Comparison of ENCODE assay signal across 8 cellular contexts in genomic region chr17:42018339-42018738, GRCh38. TPM values are rescaled to one million over a fixed set of nuclear protein-coding genes. Genes with fewer than 3 reads are reported as not detected.
DNase-seq lines count a peak whose midpoint lies in the region; ATAC-seq and TF ChIP-seq lines count a peak whose summit lies in the region.

No MANE protein-coding gene starts in this region.

- H3K27ac ChIP-seq in iPS-18a (ENCODE audit: low read length) (peak overlapping the region; percentile 83), thyroid gland (peak overlapping the region in 2 of 3 donors; percentile 86 to 95)

- H3K9ac ChIP-seq in iPS-18a (ENCODE audit: low read length) = peak overlapping the region; percentile 95

- peaks cover 59% of the 10 kb centered on the region for H3K4me1 Mint-ChIP-seq in activated T-cell treated with anti-CD3 and anti-CD28 coated beads, Interleukin-2, amount 50 U/mL, for 72 hours (ENCODE audit: low read depth)
- peaks cover 42% of the 10 kb centered on the region for H3K4me1 Mint-ChIP-seq in WTC11

- CTCF ChIA-PET in WTC11 (lab: Charles Lee) = interaction anchor here (0.6 to 6.8 kb wide), 20 partner anchors 9 to 234 kb away, joined by 3 to 108 read pairs (median 6); partner anchors contain the start of genes CNP, DHX58, GHDC and KAT2A

- peaks cover 3 to 22% of the 10 kb centered on the region in 2 donors for H3K36me3 Mint-ChIP-seq in activated T-cell treated with anti-CD3 and anti-CD28 coated beads, Interleukin-2, amount 50 U/mL, for 72 hours (ENCODE audit: insufficient read depth in 2 of 2)
- peaks cover 20% of the 10 kb centered on the region for H3K36me3 Mint-ChIP-seq in WTC11

- peaks cover 15% of the 10 kb centered on the region for H3K36me3 ChIP-seq in iPS-18a (ENCODE audit: control insufficient read depth, low read depth, low read length)
- H3K36me3 ChIP-seq in thyroid gland = peaks cover 11 to 13% of the 10 kb centered on the region in 2 donors

- H3K9me3 ChIP-seq in iPS-18a (ENCODE audit: control insufficient read depth, low read depth, low read length) (no peaks in the 10 kb centered on the region), thyroid gland (no peaks in the 10 kb centered on the region)

- no peak for ATAC-seq in activated T-cell treated with anti-CD3 and anti-CD28 coated beads, Interleukin-2, amount 50 U/mL, for 72 hours (replicated peaks in 1 of 2)
- ATAC-seq in WTC11 = peak; percentile 52

- peaks cover 1 to 7% of the 10 kb centered on the region in 2 donors for H3K9me3 Mint-ChIP-seq in activated T-cell treated with anti-CD3 and anti-CD28 coated beads, Interleukin-2, amount 50 U/mL, for 72 hours
- 0 out of 2 replicates have a peak, but pooled peaks cover 4% of the 10 kb centered on the region for H3K9me3 Mint-ChIP-seq in WTC11

- no peak for TF ChIP-seq POLR2A in thyroid gland (IDR thresholded peaks at IDR 0.05)

- no peak for DNase-seq in activated T-cell treated with anti-CD3 and anti-CD28 coated beads, Interleukin-2, amount 50 U/mL, for 72 hours
- no peak for DNase-seq in activated T-cell treated with anti-CD3 and anti-CD28 coated beads, Interleukin-2, amount 50 U/mL, for 1 hour
- DNase-seq in WTC11 (ENCODE audit: low spot score) (no peak), thyroid gland (no peak), RPMI8226 (no peak), GM03348 (ENCODE audit: low spot score) (no peak), SIG-M5 treated with dmso at 0.1 percent for 504 hours (lab: John Stamatoyannopoulos, UW; ENCODE audit: unreplicated experiment) (no peak)

- H3K27me3 Mint-ChIP-seq in activated T-cell treated with anti-CD3 and anti-CD28 coated beads, Interleukin-2, amount 50 U/mL, for 72 hours (ENCODE audit: low read depth) = no peaks in the 10 kb centered on the region
- H3K27me3 Mint-ChIP-seq in WTC11 (ENCODE audit: low read depth) = no peaks in the 10 kb centered on the region

- H3K27me3 ChIP-seq in iPS-18a (ENCODE audit: control insufficient read depth, insufficient read depth, low read length) = no peaks in the 10 kb centered on the region
- H3K27me3 ChIP-seq in thyroid gland = no peaks in the 10 kb centered on the region

- intact Hi-C loops in thyroid gland (cut with DNase I) = no loop called here

- H3K27ac Mint-ChIP-seq in activated T-cell treated with anti-CD3 and anti-CD28 coated beads, Interleukin-2, amount 50 U/mL, for 72 hours = peak overlapping the region; percentile 92
- peak overlapping the region; percentile 98 for H3K27ac Mint-ChIP-seq in WTC11

- TF ChIP-seq CTCF in WTC11 (IDR thresholded peaks at IDR 0.05) (no peak), thyroid gland (IDR thresholded peaks at IDR 0.05) (no peak)

- POLR2A ChIA-PET in WTC11 (lab: Charles Lee) = interaction anchor here (1.2 to 3.1 kb wide), 7 partner anchors 9 to 233 kb away, joined by 3 to 13 read pairs (median 6); partner anchors contain the start of gene ACLY

- 29 to 35% methylated on average over 3 of the region's 3 CpGs for WGBS in thyroid gland, 2 donors

- H3K4me1 ChIP-seq in iPS-18a (ENCODE audit: control insufficient read depth, low read depth, low read length) = peaks cover 21% of the 10 kb centered on the region
- H3K4me1 ChIP-seq in thyroid gland = peaks cover 34 to 37% of the 10 kb centered on the region in 2 donors

- H3K4me3 ChIP-seq in iPS-18a (ENCODE audit: low read length) = peak overlapping the region; percentile 81
- peak overlapping the region in 1 of 3 donors; percentile 85 for H3K4me3 ChIP-seq in thyroid gland (replicated peaks in 1 of 3)

- H3K4me3 Mint-ChIP-seq in activated T-cell treated with anti-CD3 and anti-CD28 coated beads, Interleukin-2, amount 50 U/mL, for 72 hours = peak overlapping the region; percentile 97 to 98
- H3K4me3 Mint-ChIP-seq in WTC11 = peak overlapping the region; percentile 95

TF ChIP-seq in WTC11, 78 proteins besides CTCF, POLR2A, EP300 and RAD21 (continues in another document):
- TF ChIP-seq ZNF532 (CRISPR knock-in tag; IDR thresholded peaks at IDR 0.05; ENCODE audit: borderline replicate concordance) (no peak), ZNF512 (CRISPR knock-in tag; IDR thresholded peaks at IDR 0.05; ENCODE audit: borderline replicate concordance) (no peak), ZNF317 (CRISPR knock-in tag; IDR thresholded peaks at IDR 0.05; ENCODE audit: borderline replicate concordance, low read depth) (no peak), FOXP1 (CRISPR knock-in tag; IDR thresholded peaks at IDR 0.05; ENCODE audit: borderline replicate concordance) (no peak), USF1 (CRISPR knock-in tag; IDR thresholded peaks at IDR 0.05) (no peak), HMGA2 (CRISPR knock-in tag; IDR thresholded peaks at IDR 0.05) (no peak), ERG (CRISPR knock-in tag; IDR thresholded peaks at IDR 0.05) (no peak), NFE2L1 (CRISPR knock-in tag; IDR thresholded peaks at IDR 0.05) (no peak), SMAD4 (CRISPR knock-in tag; IDR thresholded peaks at IDR 0.05) (no peak)

RNA-seq across cellular contexts. Expression of gene DNAJC7, which starts 1.1 kb away (rescaled TPM):
- 100 to 1,000 TPM; 106 to 117 TPM for total RNA-seq in activated T-cell treated with anti-CD3 and anti-CD28 coated beads, Interleukin-2, amount 50 U/mL, for 72 hours
- 111 to 140 TPM (median 114 TPM) in 3 replicates for total RNA-seq in WTC11 (2021)
- 10 to 100 TPM; 62.6 to 84.0 (median 65.6) TPM for total RNA-seq in thyroid gland

RNA-seq across cellular contexts. Expression of gene NKIRAS2, which starts 1.6 kb away (rescaled TPM):
- total RNA-seq in activated T-cell treated with anti-CD3 and anti-CD28 coated beads, Interleukin-2, amount 50 U/mL, for 72 hours = 10 to 100 TPM; 18.6 to 24.3 TPM
- 31.9 to 37.3 TPM (median 36.1 TPM) in 3 replicates for total RNA-seq in WTC11 (2021)
- total RNA-seq in thyroid gland = 10 to 100 TPM; 23.6 to 34.6 (median 26.6) TPM

RNA-seq across cellular contexts. Expression of gene C17orf113, which starts 32.1 kb away (rescaled TPM):
- 1 to 10 TPM in 1 of 2 donors, under 1 TPM in 1; 0.86 to 1.3 TPM for total RNA-seq in activated T-cell treated with anti-CD3 and anti-CD28 coated beads, Interleukin-2, amount 50 U/mL, for 72 hours
- total RNA-seq in WTC11 (2021) = 1.9 to 2.8 TPM (median 2.5 TPM) in 3 replicates
- 1 to 10 TPM; 1.2 to 3.7 (median 2.1) TPM for total RNA-seq in thyroid gland

RNA-seq across cellular contexts. Expression of gene CNP, which starts 51.7 kb away (rescaled TPM):
- total RNA-seq in activated T-cell treated with anti-CD3 and anti-CD28 coated beads, Interleukin-2, amount 50 U/mL, for 72 hours = 10 to 100 TPM; 51.4 to 53.8 TPM
- total RNA-seq in WTC11 (2021) = 52.5 to 54.2 TPM (median 53.9 TPM) in 3 replicates
- 10 to 100 TPM; 41.8 to 65.2 (median 53.8) TPM for total RNA-seq in thyroid gland
